17 cellular contexts compared by ENCODE assay signal in the genomic region with DNA sequence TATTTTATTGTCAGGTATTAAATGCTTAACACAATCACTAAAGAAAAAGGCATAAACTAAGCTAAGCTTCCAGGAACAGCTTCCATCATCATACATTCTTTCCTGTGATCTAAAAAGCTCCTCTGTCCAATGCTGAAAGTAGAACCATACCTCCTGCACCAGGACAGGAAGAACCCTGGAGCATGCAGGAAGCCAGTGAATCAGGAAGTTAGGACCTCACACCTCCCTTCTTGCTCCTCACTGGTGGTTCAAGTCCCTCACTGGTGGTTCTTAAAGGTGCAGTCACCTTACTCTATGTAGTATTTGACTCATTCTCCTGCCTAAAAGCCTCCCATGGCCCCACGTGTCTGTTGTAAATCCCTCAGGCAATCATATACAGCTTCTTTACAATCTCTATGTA.
"Had no signal": no experiment of that assay in that cellular context is flagged by ENCODE, and none has a peak within 500 bp of the region (broad histone marks: within the 10 kb centered on the region; RNA-seq: fewer than 3 reads in every experiment).

No MANE protein-coding gene starts in this region.

- H3K4me1 ChIP-seq: esophagus muscularis mucosa, sigmoid colon, testis, tibial nerve had no signal

- H3K4me3 ChIP-seq: dorsolateral prefrontal cortex, esophagus muscularis mucosa, sigmoid colon, skin epidermis, testis, tibial nerve had no signal

- ATAC-seq: left colon; naive thymus-derived CD4-positive, alpha-beta T cell; stimulated activated memory B cell treated with anti-CD40 and anti-IgM and Interleukin-4, amounts not matched to agents 10 μg/mL and 1 μg/mL and 100 μg/mL, for 72 hours had no signal

- H3K27me3 ChIP-seq: esophagus muscularis mucosa, neutrophil, sigmoid colon, testis, tibial nerve had no signal

- DNase-seq: cortex of kidney; dorsolateral prefrontal cortex; effector CD8-positive, alpha-beta T cell; kidney; left colon; naive thymus-derived CD4-positive, alpha-beta T cell; nephron progenitor cell; posterior cingulate gyrus; sigmoid colon; stimulated activated CD4-positive, alpha-beta T cell treated with anti-CD3 and anti-CD28 coated beads, Interleukin-12 subunit alpha, Interleukin-12 subunit beta, amount 100 ng/mL, for 4 hours; stimulated activated CD4-positive, alpha-beta T cell treated with anti-CD3 and anti-CD28 coated beads, Interleukin-2, amount 100 ng/mL, for 48 hours; testis had no signal

- H3K27ac ChIP-seq: dorsolateral prefrontal cortex, esophagus muscularis mucosa, neutrophil, sigmoid colon, skin epidermis, testis, tibial nerve had no signal

- H3K9me3 ChIP-seq: neutrophil, sigmoid colon, testis had no signal

- H3K36me3 ChIP-seq: esophagus muscularis mucosa, neutrophil, sigmoid colon, tibial nerve had no signal
